16 cellular contexts compared by ENCODE assay signal in the genomic region with DNA sequence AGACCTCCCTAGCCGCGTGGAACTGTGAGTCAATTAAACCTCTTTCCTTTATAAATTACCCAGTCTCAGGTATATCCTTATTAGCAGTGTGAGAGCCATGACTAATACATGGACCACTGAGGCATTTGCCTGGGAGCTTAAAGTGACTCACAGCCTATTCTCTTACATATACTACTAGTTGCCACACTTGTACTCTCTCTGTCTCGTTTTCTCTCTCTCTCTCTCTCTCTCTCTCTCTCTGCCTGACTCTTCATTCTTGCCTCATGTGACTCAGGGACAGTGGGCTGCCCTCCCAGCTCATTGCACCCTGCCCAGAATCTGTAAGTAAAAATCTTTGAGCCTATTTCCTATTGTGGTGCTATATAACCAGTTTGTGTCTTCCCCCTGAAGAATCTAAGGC.
DNase-seq lines count a peak whose midpoint lies in the region; ATAC-seq and TF ChIP-seq lines count a peak whose summit lies in the region.
"Had no signal": no experiment of that assay in that cellular context is flagged by ENCODE, and none has a peak within 500 bp of the region (broad histone marks: within the 10 kb centered on the region; RNA-seq: fewer than 3 reads in every experiment).

No MANE protein-coding gene starts in this region.

- no peak for ATAC-seq in GM18517 (IDR thresholded peaks at IDR 0.05; ENCODE audit: unreplicated experiment)
- no peak for ATAC-seq in HG03520 (IDR thresholded peaks at IDR 0.05; ENCODE audit: unreplicated experiment)
- ATAC-seq: activated CD8-positive, alpha-beta memory T cell treated with anti-CD3 and anti-CD28 coated beads, Interleukin-2, amount 10 ng/mL, durations not matched to agents 7 days and 5 days; psoas muscle had no signal

- TF ChIP-seq CTCF in BJ (IDR thresholded peaks at IDR 0.05; ENCODE audit: insufficient read depth, low read depth, low read length) (no peak), choroid plexus epithelial cell (conservative IDR thresholded peaks at IDR 0.05; ENCODE audit: low read depth, low read length) (no peak)

- POLR2A ChIA-PET in BJ (lab: Charles Lee) = no interaction called here

- no CpG with 5 or more reads among the region's 3 CpGs for WGBS in mesendoderm (ENCODE audit: extremely low coverage, insufficient coverage, low lambda C conversion rate)

- no peak overlapping the region for H3K4me2 ChIP-seq in mesendoderm (ENCODE audit: low read length)

- H3K79me1 ChIP-seq in mesendoderm (ENCODE audit: low read length) = no peaks in the 10 kb centered on the region

- no peak overlapping the region for H2BK15ac ChIP-seq in mesendoderm (replicated peaks; ENCODE audit: low read depth)

- no peak overlapping the region for H3K27ac ChIP-seq in mesendoderm (ENCODE audit: low read depth, low read length)
- H3K27ac ChIP-seq: psoas muscle had no signal

- H2BK120ac ChIP-seq in mesendoderm (ENCODE audit: low read depth, low read length) = no peak overlapping the region

- no peak overlapping the region for H2AK5ac ChIP-seq in mesendoderm (ENCODE audit: low read length)

- peak; percentile 40 for DNase-seq in BJ (ENCODE audit: low read depth)
- DNase-seq in M059J (ENCODE audit: low read depth) = peak; percentile 91
- peak; percentile 85 for DNase-seq in choroid plexus epithelial cell (ENCODE audit: low read depth)
- DNase-seq in mesendoderm = peak; percentile 2
- DNase-seq in T-helper 1 cell = no peak
- DNase-seq in occipital lobe (lab: John Stamatoyannopoulos, UW) = no peak
- DNase-seq: activated CD8-positive, alpha-beta memory T cell treated with anti-CD3 and anti-CD28 coated beads, Interleukin-2, amount 10 ng/mL, durations not matched to agents 7 days and 5 days; amygdala; effector CD8-positive, alpha-beta T cell; NCI-H1417 treated with DMSO at 0.1 percent for 48 hours; NCI-H526; psoas muscle; RPMI8226; stimulated activated naive B cell treated with anti-CD40 and anti-IgM and Interleukin-4, amounts not matched to agents 10 μg/mL and 1 μg/mL and 100 μg/mL, for 72 hours had no signal

- H3K4ac ChIP-seq in mesendoderm (ENCODE audit: low read depth, low read length) = no peak overlapping the region

- H3K36me3 ChIP-seq in BJ (ENCODE audit: control insufficient read depth, insufficient read depth, low read length) (no peaks in the 10 kb centered on the region), mesendoderm (ENCODE audit: control insufficient read depth, insufficient read depth, low read length) (no peaks in the 10 kb centered on the region)

- H3K56ac ChIP-seq in mesendoderm (ENCODE audit: low read length) = no peak overlapping the region

- no peaks in the 10 kb centered on the region for H3K27me3 ChIP-seq in BJ (ENCODE audit: control insufficient read depth, insufficient read depth, low read length)
- no peaks in the 10 kb centered on the region for H3K27me3 ChIP-seq in mesendoderm (ENCODE audit: insufficient read depth, low read length, poor library complexity)

- H2BK5ac ChIP-seq in mesendoderm (ENCODE audit: low read length) = no peak overlapping the region

- H3K79me2 ChIP-seq in mesendoderm (ENCODE audit: control insufficient read depth, insufficient read depth, low read length) = no peaks in the 10 kb centered on the region

- CTCF ChIA-PET in BJ (lab: Yijun Ruan, JAX) = no interaction called here

- no peak overlapping the region for H3K4me3 ChIP-seq in BJ (ENCODE audit: low read depth, low read length)
- H3K4me3 ChIP-seq in choroid plexus epithelial cell (ENCODE audit: low read depth, low read length) = no peak overlapping the region
- H3K4me3 ChIP-seq in mesendoderm (ENCODE audit: low read length) = no peak overlapping the region
- H3K4me3 ChIP-seq: psoas muscle had no signal

- no peak overlapping the region for H4K8ac ChIP-seq in mesendoderm (ENCODE audit: low read depth, low read length)

- no peaks in the 10 kb centered on the region for H3K4me1 ChIP-seq in mesendoderm (ENCODE audit: control insufficient read depth, low read depth, low read length)
- H3K4me1 ChIP-seq: psoas muscle had no signal

- no peak overlapping the region for H3K18ac ChIP-seq in mesendoderm (ENCODE audit: low read length)

- H3K9ac ChIP-seq in mesendoderm (ENCODE audit: low read length) = no peak overlapping the region

- no peak overlapping the region for H3K23ac ChIP-seq in mesendoderm (ENCODE audit: low read length)

- H4K5ac ChIP-seq in mesendoderm (ENCODE audit: low read length) = no peak overlapping the region

Comparison
In these comparisons a context has a peak if more than half of its experiments do, and no peak if none do; other contexts are left out.
1. DNase-seq: peak in BJ (single experiment), M059J (single experiment), choroid plexus epithelial cell (single experiment) and mesendoderm (single experiment); none in T-helper 1 cell (0 of 5) and occipital lobe (single experiment).